25 cellular contexts compared by ENCODE assay signal in genomic region chr21:46441331-46441730, GRCh38.
"Had no signal": no experiment of that assay in that cellular context is flagged by ENCODE, and none has a peak within 500 bp of the region (broad histone marks: within the 10 kb centered on the region; RNA-seq: fewer than 3 reads in every experiment).

No MANE protein-coding gene starts in this region.

- DNase-seq: activated CD4-positive, alpha-beta memory T cell treated with anti-CD3 and anti-CD28 coated beads for 36 hours; activated CD4-positive, alpha-beta T cell treated with anti-CD3 and anti-CD28 coated beads for 36 hours; activated CD4-positive, alpha-beta T cell treated with anti-CD3 and anti-CD28 coated beads, Interleukin-2, amount 10 ng/mL, durations not matched to agents 24 days and 14 days; activated CD4-positive, CD25-positive, alpha-beta regulatory T cell; activated CD4-positive, CD25-positive, alpha-beta regulatory T cell treated with anti-CD3 and anti-CD28 coated beads, Interleukin-2, amount 50 U/mL, for 72 hours; activated CD8-positive, alpha-beta memory T cell treated with anti-CD3 and anti-CD28 coated beads, Interleukin-2, amount 10 ng/mL, durations not matched to agents 7 days and 5 days; activated CD8-positive, alpha-beta memory T cell treated with anti-CD3 and anti-CD28 coated beads, Interleukin-2, amount 50 U/mL, for 4 hours; activated CD8-positive, alpha-beta T cell treated with anti-CD3 and anti-CD28 coated beads, Interleukin-2, amount 10 ng/mL, durations not matched to agents 7 days and 5 days; activated effector memory CD4-positive, alpha-beta T cell treated with anti-CD3 and anti-CD28 coated beads, Interleukin-2, amount 50 U/mL, for 16 hours; activated naive CD4-positive, alpha-beta T cell treated with anti-CD3 and anti-CD28 coated beads for 36 hours; activated T-cell treated with anti-CD3 and anti-CD28 coated beads, Interleukin-2, amount 50 U/mL, for 1 hour; activated T-cell treated with anti-CD3 and anti-CD28 coated beads, Interleukin-2, amount 50 U/mL, for 48 hours; central memory CD4-positive, alpha-beta T cell; cerebellar nuclear complex; dorsolateral prefrontal cortex; effector memory CD4-positive, alpha-beta T cell; endodermal cell; foreskin fibroblast; head of caudate nucleus; T-helper 2 cell had no signal

- H3K9me3 ChIP-seq: ascending aorta, breast epithelium had no signal

- H3K27ac ChIP-seq: ascending aorta, breast epithelium, cardiac muscle cell, coronary artery had no signal

- H3K4me1 ChIP-seq: ascending aorta, breast epithelium had no signal

- ATAC-seq: activated CD4-positive, alpha-beta T cell treated with anti-CD3 and anti-CD28 coated beads for 36 hours; activated CD8-positive, alpha-beta memory T cell treated with anti-CD3 and anti-CD28 coated beads, Interleukin-2, amount 10 ng/mL, durations not matched to agents 7 days and 5 days; activated CD8-positive, alpha-beta T cell treated with anti-CD3 and anti-CD28 coated beads, Interleukin-2, amount 10 ng/mL, durations not matched to agents 7 days and 5 days; esophagus mucosa had no signal

- H3K27me3 ChIP-seq: ascending aorta, breast epithelium, cardiac muscle cell, dorsolateral prefrontal cortex had no signal

- H3K4me3 ChIP-seq: ascending aorta, breast epithelium, cardiac muscle cell, coronary artery, dorsolateral prefrontal cortex had no signal
